1 cellular context compared by ENCODE assay signal in the genomic region with DNA sequence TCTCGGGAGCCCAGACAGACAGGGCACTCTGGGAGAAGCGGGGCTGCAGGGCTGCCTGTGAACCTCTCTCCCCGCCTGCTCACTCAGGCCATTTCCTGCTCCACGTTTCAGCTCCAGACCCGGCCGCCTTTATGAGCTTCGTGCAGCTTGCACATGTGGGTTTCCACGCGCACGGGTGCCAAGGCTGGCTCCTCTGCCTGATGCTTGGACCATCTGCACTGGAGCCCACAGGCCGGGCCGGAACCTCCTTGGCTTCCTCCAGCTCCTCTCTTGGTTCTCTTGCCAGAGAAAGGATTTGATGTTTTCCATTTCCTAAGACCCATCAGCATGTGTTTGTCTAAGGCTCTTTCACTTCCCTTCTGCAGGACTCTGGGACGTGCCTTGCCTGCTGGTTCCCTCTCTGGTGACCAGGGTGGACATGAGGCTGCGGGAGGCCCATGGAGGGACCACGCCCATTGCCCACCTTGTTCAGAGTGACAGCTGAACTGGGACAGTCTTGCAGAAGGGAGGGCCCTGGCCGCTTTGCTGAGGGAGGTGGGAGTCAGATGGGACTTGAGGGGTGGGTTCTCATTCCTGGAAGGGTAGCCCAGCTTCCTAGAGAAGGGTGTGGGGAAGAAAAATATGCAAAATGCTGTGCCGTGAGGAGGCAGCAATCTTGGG.
TF ChIP-seq lines count a peak whose summit lies in the region.

No MANE protein-coding gene starts in this region.

TF ChIP-seq in WTC11, 78 proteins besides CTCF, POLR2A, EP300 and RAD21 (continued from another document):
- TF ChIP-seq OVOL2 (CRISPR knock-in tag; IDR thresholded peaks at IDR 0.05; ENCODE audit: borderline replicate concordance): no peak
- TF ChIP-seq ZBTB21 (CRISPR knock-in tag; IDR thresholded peaks at IDR 0.05; ENCODE audit: borderline replicate concordance): no peak
- no peak for TF ChIP-seq IRF2 (CRISPR knock-in tag; IDR thresholded peaks at IDR 0.05; ENCODE audit: borderline replicate concordance, low read depth)
- no peak for TF ChIP-seq FOXP1 (CRISPR knock-in tag; IDR thresholded peaks at IDR 0.05; ENCODE audit: borderline replicate concordance)
- TF ChIP-seq RORB (CRISPR knock-in tag; IDR thresholded peaks at IDR 0.05): no peak
- no peak for TF ChIP-seq SOX15 (CRISPR knock-in tag; IDR thresholded peaks at IDR 0.05)
- TF ChIP-seq ZNF416 (CRISPR knock-in tag; IDR thresholded peaks at IDR 0.05): no peak
